8 cellular contexts compared by ENCODE assay signal in genomic region chr22:37563153-37564081, GRCh38. TPM values are rescaled to one million over a fixed set of nuclear protein-coding genes. Genes with fewer than 3 reads are reported as not detected.
DNase-seq lines count a peak whose midpoint lies in the region; ATAC-seq and TF ChIP-seq lines count a peak whose summit lies in the region.

No MANE protein-coding gene starts in this region.

- no peak for ATAC-seq in GM19395 (IDR thresholded peaks at IDR 0.05; ENCODE audit: unreplicated experiment)

- peaks cover 40% of the 10 kb centered on the region for H3K4me1 ChIP-seq in CD8-positive, alpha-beta memory T cell (ENCODE audit: insufficient read depth, low read length)

- peaks cover 26 to 46% (median 27%) of the 10 kb centered on the region in 3 donors for H3K4me1 Mint-ChIP-seq in CD8-positive, alpha-beta memory T cell

- no peaks in the 10 kb centered on the region for H3K9me3 Mint-ChIP-seq in CD8-positive, alpha-beta memory T cell

- peak; percentile 87 for DNase-seq in HK-2 (ENCODE audit: unreplicated experiment)
- peak; percentile 96 for DNase-seq in brain microvascular endothelial cell
- DNase-seq in kidney tubule cell (ENCODE audit: low spot score), result peak; percentile 98
- peak in 47 of 49 donors; percentile 26 to 93 (median 79) for DNase-seq in substantia nigra (lab: John Stamatoyannopoulos, UW)
- no peak for DNase-seq in ecto neural progenitor cell (ENCODE audit: low spot score)
- DNase-seq in NCI-H2171 (lab: John Stamatoyannopoulos, UW), result no peak
- DNase-seq in CD8-positive, alpha-beta memory T cell, result no peak

- H3K9me3 ChIP-seq in CD8-positive, alpha-beta memory T cell (ENCODE audit: low read length), result no peaks in the 10 kb centered on the region

- H3K36me3 ChIP-seq in brain microvascular endothelial cell (replicated peaks), result peaks cover 36% of the 10 kb centered on the region
- no peaks in the 10 kb centered on the region for H3K36me3 ChIP-seq in CD8-positive, alpha-beta memory T cell (ENCODE audit: insufficient read depth, low read length)

- POLR2A ChIA-PET in CD8-positive, alpha-beta memory T cell (lab: Charles Lee), result no interaction called here

- no peaks in the 10 kb centered on the region for H3K36me3 Mint-ChIP-seq in CD8-positive, alpha-beta memory T cell

- no peak for TF ChIP-seq CTCF in brain microvascular endothelial cell (IDR thresholded peaks at IDR 0.05; ENCODE audit: low read depth, low read length, missing control alignments)

- CTCF ChIA-PET in CD8-positive, alpha-beta memory T cell (lab: Charles Lee), result interaction anchor here (1.2 to 10.4 kb wide), 7 partner anchors 18 to 91 kb away, joined by 3 to 315 read pairs (median 7); no protein-coding TSS in a partner anchor

- H3K27me3 Mint-ChIP-seq in CD8-positive, alpha-beta memory T cell, result peaks cover 40 to 50% of the 10 kb centered on the region in 2 donors

- H3K27me3 ChIP-seq in brain microvascular endothelial cell (replicated peaks), result no peaks in the 10 kb centered on the region
- peaks cover 26% of the 10 kb centered on the region for H3K27me3 ChIP-seq in CD8-positive, alpha-beta memory T cell (ENCODE audit: insufficient read depth, low read length, poor library complexity, severe bottlenecking)

- H3K27ac Mint-ChIP-seq in CD8-positive, alpha-beta memory T cell, result no peak overlapping the region

- in situ Hi-C loops in brain microvascular endothelial cell (cut with HindIII; ENCODE audit: low pct_ligation_motif_present, low sequenced_read_pairs), result no loop called here

- peak overlapping the region; percentile 96 for H3K27ac ChIP-seq in brain microvascular endothelial cell
- peak overlapping the region; percentile 99 for H3K27ac ChIP-seq in substantia nigra (ENCODE audit: low read depth, low read length, poor library complexity, severe bottlenecking)
- H3K27ac ChIP-seq in CD8-positive, alpha-beta memory T cell (ENCODE audit: low read depth, low read length), result no peak overlapping the region

- peak overlapping the region; percentile 25 for H3K4me3 ChIP-seq in brain microvascular endothelial cell (ENCODE audit: low read depth, low read length)
- no peak overlapping the region for H3K4me3 ChIP-seq in CD8-positive, alpha-beta memory T cell (ENCODE audit: low read length)

- no peak overlapping the region for H3K4me3 Mint-ChIP-seq in CD8-positive, alpha-beta memory T cell

RNA-seq across cellular contexts. Expression of gene CDC42EP1, which starts 3.1 kb away (rescaled TPM):
- total RNA-seq in CD8-positive, alpha-beta memory T cell, result under 1 TPM; 0.13 to 0.31 TPM
- not detected for polyA plus RNA-seq in CD8-positive, alpha-beta memory T cell

RNA-seq across cellular contexts. Expression of gene LGALS2, which starts 16.5 kb away (rescaled TPM):
- not detected for total RNA-seq in CD8-positive, alpha-beta memory T cell
- not detected for polyA plus RNA-seq in CD8-positive, alpha-beta memory T cell

RNA-seq across cellular contexts. Expression of gene CARD10, which starts 44.2 kb away (rescaled TPM):
- total RNA-seq in CD8-positive, alpha-beta memory T cell, result under 1 TPM; 0.29 to 0.31 TPM
- 1.0 TPM for polyA plus RNA-seq in CD8-positive, alpha-beta memory T cell

RNA-seq across cellular contexts. Expression of gene GGA1, which starts 45.2 kb away (rescaled TPM):
- 10 to 100 TPM; 69.1 to 74.3 TPM for total RNA-seq in CD8-positive, alpha-beta memory T cell
- 34.9 TPM for polyA plus RNA-seq in CD8-positive, alpha-beta memory T cell

Comparison
In these comparisons a context has a peak if more than half of its experiments do, and no peak if none do; other contexts are left out.
1. DNase-seq: peak in HK-2 (single experiment), brain microvascular endothelial cell (single experiment), kidney tubule cell (single experiment) and substantia nigra (47 of 49); none in ecto neural progenitor cell (single experiment), NCI-H2171 (single experiment) and CD8-positive, alpha-beta memory T cell (0 of 5).